8 cellular contexts compared by ENCODE assay signal in the genomic region with DNA sequence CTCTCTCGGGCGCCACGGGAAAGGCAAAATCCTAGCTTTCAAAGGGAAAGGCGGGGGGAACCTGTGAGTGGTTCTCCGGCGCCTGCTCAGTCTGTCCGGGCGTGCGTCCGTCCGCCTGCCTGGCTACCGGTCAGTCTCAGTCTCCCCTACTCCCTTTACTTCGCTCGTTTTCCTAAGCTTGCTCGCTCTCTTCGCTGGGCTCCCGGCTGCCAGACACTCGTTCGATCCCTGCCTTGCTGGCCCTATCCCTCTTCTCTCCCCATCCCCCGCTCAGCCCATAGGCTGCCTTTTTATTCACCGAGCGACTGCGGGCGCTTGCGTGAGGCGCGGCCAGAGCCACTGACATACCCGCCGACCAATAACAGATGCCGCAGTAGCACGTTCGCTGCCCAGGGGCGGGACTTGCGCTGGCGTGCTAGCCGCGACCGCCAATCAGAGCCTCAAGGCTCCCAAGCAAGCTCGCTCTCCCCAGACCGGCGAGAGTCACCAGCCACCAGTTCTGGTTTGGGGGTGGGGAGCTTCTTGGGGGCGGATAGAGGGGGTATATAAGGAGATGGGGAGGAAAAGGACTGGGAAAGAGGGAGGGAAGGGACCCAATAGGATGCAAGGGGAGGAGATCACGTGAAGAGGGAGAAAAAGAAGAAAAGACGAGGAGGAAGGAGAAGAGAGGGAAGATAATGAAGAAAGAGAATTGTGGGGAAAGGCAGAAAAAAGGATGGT. TPM values are rescaled to one million over a fixed set of nuclear protein-coding genes. Genes with fewer than 3 reads are reported as not detected.
DNase-seq lines count a peak whose midpoint lies in the region; ATAC-seq and TF ChIP-seq lines count a peak whose summit lies in the region.

No MANE protein-coding gene starts in this region.

- H3K79me2 ChIP-seq in PC-9 (ENCODE audit: low read depth): no peaks in the 10 kb centered on the region

- peak; percentile 80 for TF ChIP-seq POLR2A in erythroblast (IDR thresholded peaks at IDR 0.05; ENCODE audit: low read length)

- H3K36me3 Mint-ChIP-seq in activated T-cell treated with anti-CD3 and anti-CD28 coated beads, Interleukin-2, amount 50 U/mL, for 4 hours (ENCODE audit: insufficient read depth): no peaks in the 10 kb centered on the region

- H3K27ac ChIP-seq in PC-9 (peak overlapping the region; percentile 49; the same call in 1 of the 2 replicates), mucosa of rectum (ENCODE audit: low read depth in 2 of 2, low read length in 2 of 2) (peak overlapping the region; percentile 79 to 90)

- peak overlapping the region; percentile 63 to 76 for H3K9ac ChIP-seq in mucosa of rectum (ENCODE audit: low read depth in 1 of 2, low read length in 2 of 2)

- peak; percentile 96 for ATAC-seq in GM21576 (IDR thresholded peaks at IDR 0.05; ENCODE audit: unreplicated experiment)
- ATAC-seq in activated T-cell treated with anti-CD3 and anti-CD28 coated beads, Interleukin-2, amount 50 U/mL, for 4 hours: peak; percentile 98

- no peaks in the 10 kb centered on the region for H4K20me1 ChIP-seq in PC-9 (ENCODE audit: insufficient read depth)

- H3K4me3 ChIP-seq in Jurkat, Clone E6-1 (ENCODE audit: low read length): peak overlapping the region; percentile 74
- H3K4me3 ChIP-seq in PC-9 (peak overlapping the region; percentile 65), mucosa of rectum (ENCODE audit: low read length in 2 of 2) (peak overlapping the region; percentile 83 to 84)

- H3K9me3 ChIP-seq in PC-9 (ENCODE audit: insufficient read depth, low read depth): no peaks in the 10 kb centered on the region
- H3K9me3 ChIP-seq in mucosa of rectum (ENCODE audit: control insufficient read depth in 2 of 2, low read length in 2 of 2): no peaks in the 10 kb centered on the region

- no peaks in the 10 kb centered on the region for H3K9me2 ChIP-seq in PC-9 (ENCODE audit: insufficient read depth)

- no peaks in the 10 kb centered on the region for H3K27me3 ChIP-seq in PC-9 (ENCODE audit: insufficient read depth, low read depth)
- no peaks in the 10 kb centered on the region for H3K27me3 ChIP-seq in mucosa of rectum (ENCODE audit: control insufficient read depth in 2 of 2, insufficient read depth in 2 of 2, low read length in 2 of 2)

- H3K4me3 Mint-ChIP-seq in activated T-cell treated with anti-CD3 and anti-CD28 coated beads, Interleukin-2, amount 50 U/mL, for 4 hours: peak overlapping the region; percentile 97

- intact Hi-C loops in PC-9 (cut with micrococcal nuclease; ENCODE audit: unreplicated experiment): loop anchor here (10.0 kb wide), 1 partner anchor 190 kb away; no protein-coding TSS in a partner anchor

- no peaks in the 10 kb centered on the region for H3F3A ChIP-seq in PC-9 (ENCODE audit: insufficient read depth, low read depth)

- H3K4me1 ChIP-seq in PC-9 (replicated peaks; ENCODE audit: insufficient read depth) (no peaks in the 10 kb centered on the region; the same call in 1 of the 2 replicates), mucosa of rectum (ENCODE audit: control insufficient read depth in 2 of 2, insufficient read depth in 2 of 2, low read length in 2 of 2) (peaks cover 0 to 4% of the 10 kb centered on the region in 2 donors)

- peaks cover 29% of the 10 kb centered on the region for H3K4me1 Mint-ChIP-seq in activated T-cell treated with anti-CD3 and anti-CD28 coated beads, Interleukin-2, amount 50 U/mL, for 4 hours (ENCODE audit: low read depth)

- H3K9me3 Mint-ChIP-seq in activated T-cell treated with anti-CD3 and anti-CD28 coated beads, Interleukin-2, amount 50 U/mL, for 4 hours: no peaks in the 10 kb centered on the region

- no peaks in the 10 kb centered on the region for H3K27me3 Mint-ChIP-seq in activated T-cell treated with anti-CD3 and anti-CD28 coated beads, Interleukin-2, amount 50 U/mL, for 4 hours (ENCODE audit: low read depth)

- POLR2A ChIA-PET in PC-9 (lab: Charles Lee; ENCODE audit: unreplicated experiment): interaction anchor here (0.6 kb wide), 2 partner anchors 192 to 194 kb away, joined by 3 to 4 read pairs; no protein-coding TSS in a partner anchor

- TF ChIP-seq CTCF in PC-9 (conservative IDR thresholded peaks at IDR 0.05): no peak

- H2AFZ ChIP-seq in PC-9: peak overlapping the region; percentile 84

- CTCF ChIA-PET in PC-9 (lab: Charles Lee): interaction anchor here (0.8 kb wide), 1 partner anchor 40 kb away, joined by 4 read pairs; no protein-coding TSS in a partner anchor

- peak overlapping the region; percentile 87 for H3K4me2 ChIP-seq in PC-9

- no peaks in the 10 kb centered on the region for H3K36me3 ChIP-seq in PC-9 (ENCODE audit: low read depth)
- no peaks in the 10 kb centered on the region for H3K36me3 ChIP-seq in mucosa of rectum (ENCODE audit: control insufficient read depth in 2 of 2, insufficient read depth in 2 of 2, low read length in 2 of 2)

- DNase-seq in DMS153 (lab: John Stamatoyannopoulos, UW) (peak; percentile 90), PC-9 (peak; percentile 85 to 90), erythroblast (lab: John Stamatoyannopoulos, UW) (peak; percentile 91)
- peak; percentile 89 for DNase-seq in Jurkat, Clone E6-1 (ENCODE audit: low read depth, low spot score)
- peak; percentile 79 for DNase-seq in activated T-cell treated with anti-CD3 and anti-CD28 coated beads, Interleukin-2, amount 50 U/mL, for 4 hours
- DNase-seq in stimulated activated CD8-positive, alpha-beta memory T cell treated with anti-CD3 and anti-CD28 coated beads, Interleukin-4, amount 100 ng/mL, for 4 hours (ENCODE audit: low read depth in 2 of 2, low spot score in 1 of 2): peak; percentile 55 to 78

- no TSS peak for BruUV-seq in PC-9 (replicated peaks; lab: Mats Ljungman, UMichigan)

RNA-seq across cellular contexts. Expression of a gene that starts 30.0 kb away (rescaled TPM):
- polyA plus RNA-seq in Jurkat, Clone E6-1 (2012; ENCODE audit: insufficient read depth, insufficient read length): 7.3 TPM
- total RNA-seq in PC-9 (2021): 17.4 and 23.4 TPM in 2 replicates
- 1 to 10 TPM; 7.8 to 9.6 (median 9.5) TPM for total RNA-seq in activated T-cell treated with anti-CD3 and anti-CD28 coated beads, Interleukin-2, amount 50 U/mL, for 4 hours

Comparison
In these comparisons a context has a peak if more than half of its experiments do, and no peak if none do; other contexts are left out.
1. Peak in every context shown above with its lines: DNase-seq, ATAC-seq, H3K4me3 ChIP-seq and H3K27ac ChIP-seq.